Comparison of ENCODE assay signal across 22 cellular contexts in genomic region chrX:94551831-94552230, GRCh38.
DNase-seq lines count a peak whose midpoint lies in the region; ATAC-seq, FAIRE-seq and TF ChIP-seq lines count a peak whose summit lies in the region.
"Had no signal": no experiment of that assay in that cellular context is flagged by ENCODE, and none has a peak within 500 bp of the region (broad histone marks: within the 10 kb centered on the region; RNA-seq: fewer than 3 reads in every experiment).

No MANE protein-coding gene starts in this region.

- TF ChIP-seq CTCF in LNCaP clone FGC (IDR thresholded peaks at IDR 0.05; ENCODE audit: control insufficient read depth, extremely low read depth, insufficient read depth) (no peak), astrocyte (IDR thresholded peaks at IDR 0.05; ENCODE audit: insufficient read depth, low read depth, low read length) (no peak), upper lobe of right lung (IDR thresholded peaks at IDR 0.05) (no peak), osteoblast (IDR thresholded peaks at IDR 0.05; ENCODE audit: extremely low read depth, low read depth, low read length) (no peak)

- no peaks in the 10 kb centered on the region for H3K27me3 ChIP-seq in astrocyte (ENCODE audit: insufficient read depth, low read length)
- no peaks in the 10 kb centered on the region for H3K27me3 ChIP-seq in upper lobe of right lung
- no peaks in the 10 kb centered on the region for H3K27me3 ChIP-seq in osteoblast (ENCODE audit: insufficient read depth, low read length)
- H3K27me3 ChIP-seq: MG63 had no signal

- H3K4me2 ChIP-seq in astrocyte (ENCODE audit: low read length) (no peak overlapping the region), osteoblast (ENCODE audit: insufficient read depth, low read length) (no peak overlapping the region)
- H3K4me2 ChIP-seq: BLaER1 had no signal

- no peak overlapping the region for H3K9ac ChIP-seq in astrocyte (ENCODE audit: low read length)
- H3K9ac ChIP-seq: BLaER1, SK-N-SH had no signal

- H3K27ac ChIP-seq in astrocyte (ENCODE audit: low read depth, low read length) (no peak overlapping the region), upper lobe of right lung (no peak overlapping the region), osteoblast (ENCODE audit: low read depth, low read length) (no peak overlapping the region)
- H3K27ac ChIP-seq: BLaER1 had no signal

- H3K4me1 Mint-ChIP-seq in astrocyte (ENCODE audit: low read depth, unreplicated experiment) = no peaks in the 10 kb centered on the region
- H3K4me1 Mint-ChIP-seq in activated CD4-positive, alpha-beta T cell treated with anti-CD3 and anti-CD28 coated beads, Interleukin-2, amount 10 ng/mL, durations not matched to agents 7 days and 5 days = no peaks in the 10 kb centered on the region
- H3K4me1 Mint-ChIP-seq: CD4-positive, CD25-positive, alpha-beta regulatory T cell had no signal

- no peaks in the 10 kb centered on the region for H3K4me1 ChIP-seq in astrocyte (ENCODE audit: insufficient read depth, low read length)
- no peaks in the 10 kb centered on the region for H3K4me1 ChIP-seq in upper lobe of right lung
- no peaks in the 10 kb centered on the region for H3K4me1 ChIP-seq in osteoblast (ENCODE audit: insufficient read depth, low read length)
- H3K4me1 ChIP-seq: BLaER1 had no signal

- POLR2A ChIA-PET in activated CD4-positive, alpha-beta T cell treated with anti-CD3 and anti-CD28 coated beads, Interleukin-2, amount 10 ng/mL, durations not matched to agents 7 days and 5 days (lab: Charles Lee) = no interaction called here

- FAIRE-seq in astrocyte (lab: Jason Lieb, UNC) = no peak
- FAIRE-seq: RCC 7860 had no signal

- H3K9me3 ChIP-seq in astrocyte (ENCODE audit: insufficient read depth, low read depth, low read length) (no peaks in the 10 kb centered on the region), upper lobe of right lung (no peaks in the 10 kb centered on the region), osteoblast (ENCODE audit: low read depth, low read length) (no peaks in the 10 kb centered on the region)
- H3K9me3 ChIP-seq: MG63, SK-N-SH had no signal

- H4K20me1 ChIP-seq in astrocyte (ENCODE audit: insufficient read depth, low read length) (no peaks in the 10 kb centered on the region), osteoblast (ENCODE audit: insufficient read depth, low read length) (no peaks in the 10 kb centered on the region)
- H4K20me1 ChIP-seq: BLaER1 had no signal

- CTCF ChIA-PET in activated CD4-positive, alpha-beta T cell treated with anti-CD3 and anti-CD28 coated beads, Interleukin-2, amount 10 ng/mL, durations not matched to agents 7 days and 5 days (lab: Charles Lee) = no interaction called here

- peak overlapping the region; percentile 26 for H3K27ac Mint-ChIP-seq in astrocyte (ENCODE audit: unreplicated experiment)
- no peak overlapping the region for H3K27ac Mint-ChIP-seq in activated CD4-positive, alpha-beta T cell treated with anti-CD3 and anti-CD28 coated beads, Interleukin-2, amount 10 ng/mL, durations not matched to agents 7 days and 5 days
- H3K27ac Mint-ChIP-seq: CD4-positive, CD25-positive, alpha-beta regulatory T cell; T-helper 1 cell treated with Interleukin-12 subunit alpha and Interleukin-12 subunit beta and Interleukin-4 antibody, amounts not matched to agents 30 μg/mL and 1 μg/mL, for 36 hours had no signal

- no peak overlapping the region for H3K4me3 Mint-ChIP-seq in astrocyte (ENCODE audit: unreplicated experiment)
- H3K4me3 Mint-ChIP-seq in activated CD4-positive, alpha-beta T cell treated with anti-CD3 and anti-CD28 coated beads, Interleukin-2, amount 10 ng/mL, durations not matched to agents 7 days and 5 days = no peak overlapping the region
- H3K4me3 Mint-ChIP-seq: CD4-positive, CD25-positive, alpha-beta regulatory T cell; T-helper 1 cell treated with Interleukin-12 subunit alpha and Interleukin-12 subunit beta and Interleukin-4 antibody, amounts not matched to agents 30 μg/mL and 1 μg/mL, for 36 hours had no signal

- H3K4me3 ChIP-seq in LNCaP clone FGC (ENCODE audit: low read depth, low read length) (no peak overlapping the region), astrocyte (ENCODE audit: insufficient read depth, low read depth, low read length) (no peak overlapping the region), upper lobe of right lung (no peak overlapping the region), osteoblast (ENCODE audit: insufficient read depth, low read length) (no peak overlapping the region)
- H3K4me3 ChIP-seq: BLaER1, MG63 had no signal

- ATAC-seq in upper lobe of right lung = peak; percentile 59

- H3K9me3 Mint-ChIP-seq in astrocyte (ENCODE audit: unreplicated experiment) = peaks cover 5% of the 10 kb centered on the region
- no peaks in the 10 kb centered on the region for H3K9me3 Mint-ChIP-seq in activated CD4-positive, alpha-beta T cell treated with anti-CD3 and anti-CD28 coated beads, Interleukin-2, amount 10 ng/mL, durations not matched to agents 7 days and 5 days
- H3K9me3 Mint-ChIP-seq: T-helper 1 cell treated with Interleukin-12 subunit alpha and Interleukin-12 subunit beta and Interleukin-4 antibody, amounts not matched to agents 30 μg/mL and 1 μg/mL, for 36 hours had no signal

- H2AFZ ChIP-seq in astrocyte (ENCODE audit: low read depth, low read length) = no peak overlapping the region
- no peak overlapping the region for H2AFZ ChIP-seq in osteoblast (ENCODE audit: low read length)

- DNase-seq in DMS53 (lab: John Stamatoyannopoulos, UW) = peak; percentile 3
- no peak for DNase-seq in DMS53 treated with DMSO at 0.1 percent for 48 hours (lab: John Stamatoyannopoulos, UW; ENCODE audit: unreplicated experiment)
- peak; percentile 4 for DNase-seq in LNCaP clone FGC (ENCODE audit: low read depth)
- DNase-seq in astrocyte (ENCODE audit: low read depth) = no peak
- DNase-seq in upper lobe of right lung = no peak
- no peak for DNase-seq in osteoblast (ENCODE audit: insufficient read length, low spot score, missing footprints)
- no peak for DNase-seq in D341Med (ENCODE audit: low spot score)
- DNase-seq in activated CD4-positive, alpha-beta T cell treated with anti-CD3 and anti-CD28 coated beads, Interleukin-2, amount 10 ng/mL, durations not matched to agents 7 days and 5 days = no peak
- DNase-seq: CD4-positive, CD25-positive, alpha-beta regulatory T cell; DND-41; GOT3; HCEC 1CT; Kasumi-1; MG63; NCI-H2029 treated with DMSO at 0.1 percent for 48 hours; NCI-H2227 treated with DMSO at 0.1 percent for 48 hours; NCI-H510A treated with DMSO at 0.1 percent for 48 hours; SK-N-SH; SW 1271 had no signal

- intact Hi-C loops in upper lobe of right lung (cut with DNase I) = no loop called here

- no peaks in the 10 kb centered on the region for H3K27me3 Mint-ChIP-seq in astrocyte (ENCODE audit: low read depth, unreplicated experiment)
- H3K27me3 Mint-ChIP-seq in activated CD4-positive, alpha-beta T cell treated with anti-CD3 and anti-CD28 coated beads, Interleukin-2, amount 10 ng/mL, durations not matched to agents 7 days and 5 days = no peaks in the 10 kb centered on the region
- H3K27me3 Mint-ChIP-seq: CD4-positive, CD25-positive, alpha-beta regulatory T cell had no signal

- H3K36me3 ChIP-seq in astrocyte (ENCODE audit: insufficient read depth, low read length) = no peaks in the 10 kb centered on the region
- no peaks in the 10 kb centered on the region for H3K36me3 ChIP-seq in upper lobe of right lung
- no peaks in the 10 kb centered on the region for H3K36me3 ChIP-seq in osteoblast (ENCODE audit: insufficient read depth, low read length)
- H3K36me3 ChIP-seq: BLaER1, MG63 had no signal

- no peaks in the 10 kb centered on the region for H3K36me3 Mint-ChIP-seq in astrocyte (ENCODE audit: low read depth, unreplicated experiment)
- H3K36me3 Mint-ChIP-seq in activated CD4-positive, alpha-beta T cell treated with anti-CD3 and anti-CD28 coated beads, Interleukin-2, amount 10 ng/mL, durations not matched to agents 7 days and 5 days (ENCODE audit: low read depth) = no peaks in the 10 kb centered on the region
- H3K36me3 Mint-ChIP-seq: CD4-positive, CD25-positive, alpha-beta regulatory T cell had no signal

- H3K79me2 ChIP-seq in astrocyte (ENCODE audit: insufficient read depth, low read length) (no peaks in the 10 kb centered on the region), osteoblast (ENCODE audit: insufficient read depth, low read length) (no peaks in the 10 kb centered on the region)

Comparison
In these comparisons a context has a peak if more than half of its experiments do, and no peak if none do; other contexts are left out.
1. DNase-seq: peak in DMS53 (single experiment) and LNCaP clone FGC (single experiment); none in DMS53 treated with DMSO at 0.1 percent for 48 hours (single experiment), astrocyte (single experiment), upper lobe of right lung (single experiment), osteoblast (single experiment), D341Med (single experiment) and activated CD4-positive, alpha-beta T cell treated with anti-CD3 and anti-CD28 coated beads, Interleukin-2, amount 10 ng/mL, durations not matched to agents 7 days and 5 days (single experiment).